Comparison of ENCODE assay signal across 8 cellular contexts in genomic region chr6:31356946-31357466, GRCh38.
DNase-seq lines count a peak whose midpoint lies in the region; ATAC-seq and TF ChIP-seq lines count a peak whose summit lies in the region.

TSS of gene HLA-B (minus strand) at chr6:31357179. CDS start at chr6:31357158, 21 bp downstream.

- DNase-seq in AG10803 (ENCODE audit: low read depth) (peak; percentile 81), NOMO-1 treated with DMSO at 0.1 percent for 48 hours (lab: John Stamatoyannopoulos, UW; ENCODE audit: unreplicated experiment) (peak; percentile 78), activated T-cell treated with anti-CD3 and anti-CD28 coated beads for 24 hours (ENCODE audit: low read depth) (peak; percentile 64), epithelial cell of esophagus (ENCODE audit: low read depth) (peak; percentile 87), midbrain (lab: John Stamatoyannopoulos, UW) (peak; percentile 59)
- DNase-seq in stimulated activated CD8-positive, alpha-beta memory T cell treated with anti-CD3 and anti-CD28 coated beads, Interleukin-2, amount 100 ng/mL, for 1 hour (ENCODE audit: low read depth in 2 of 2), result peak; percentile 41 to 66

- ATAC-seq in GM18907 (IDR thresholded peaks at IDR 0.05; ENCODE audit: unreplicated experiment), result peak; percentile 77
- ATAC-seq in HG03139 (IDR thresholded peaks at IDR 0.05; ENCODE audit: unreplicated experiment), result peak; percentile 77

- TF ChIP-seq CTCF in AG10803 (conservative IDR thresholded peaks at IDR 0.05; ENCODE audit: low read length), result no peak
- TF ChIP-seq CTCF in epithelial cell of esophagus (IDR thresholded peaks at IDR 0.05; ENCODE audit: insufficient read depth, low read depth, low read length, missing control alignments), result no peak

- H3K4me3 ChIP-seq in AG10803 (ENCODE audit: low read length) (peak within 1 kb of the TSS; percentile 69), epithelial cell of esophagus (ENCODE audit: low read length) (peak within 1 kb of the TSS; percentile 54)

Comparison
In these comparisons a context has a peak if more than half of its experiments do, and no peak if none do; other contexts are left out.
1. Peak in every context shown above with its lines: DNase-seq, ATAC-seq and H3K4me3 ChIP-seq.